In genomic region chr9:33740958-33741357, GRCh38 we compare ENCODE assay signal across 1 cellular context. TPM values are rescaled to one million over a fixed set of nuclear protein-coding genes. Genes with fewer than 3 reads are reported as not detected.
"Had no signal": no experiment of that assay in that cellular context is flagged by ENCODE, and none has a peak within 500 bp of the region (broad histone marks: within the 10 kb centered on the region; RNA-seq: fewer than 3 reads in every experiment).

No MANE protein-coding gene starts in this region.

RNA-seq across cellular contexts. Expression of gene PRSS3, which starts 54.4 kb away (rescaled TPM):
- total RNA-seq: endodermal cell had no signal
